In the genomic region with DNA sequence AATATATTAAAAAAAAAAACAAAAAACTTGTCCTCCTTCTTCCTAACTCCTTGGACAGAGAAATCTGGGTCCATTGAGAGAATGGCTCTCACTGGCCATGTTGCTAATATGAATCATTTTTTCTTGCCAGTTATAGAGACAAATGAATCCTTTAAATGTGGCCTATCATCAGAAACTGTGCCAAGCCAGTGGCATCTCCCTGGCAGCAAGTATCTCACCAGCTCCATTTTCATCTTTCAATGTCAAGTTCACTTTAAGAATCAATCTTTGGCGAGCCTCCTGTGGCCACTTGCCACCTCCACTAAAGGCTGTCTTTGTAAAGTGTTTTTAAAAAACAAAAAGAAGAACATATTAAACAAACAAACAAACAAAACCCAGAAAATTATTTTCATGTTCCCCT, we compare ENCODE assay signal across 6 cellular contexts.
"Had no signal": no experiment of that assay in that cellular context is flagged by ENCODE, and none has a peak within 500 bp of the region (broad histone marks: within the 10 kb centered on the region; RNA-seq: fewer than 3 reads in every experiment).

No MANE protein-coding gene starts in this region.

- H3K4me3 ChIP-seq: K562 had no signal

- H3K27ac ChIP-seq: HL-60 had no signal

- H3K27me3 Mint-ChIP-seq: IgD-negative memory B cell had no signal

- H3K4me3 Mint-ChIP-seq: IgD-negative memory B cell had no signal

- DNase-seq: IMR-90, KBM-7 had no signal

- H3K27ac Mint-ChIP-seq: IgD-negative memory B cell had no signal

- ATAC-seq: HepG2, K562 had no signal

- H3K4me1 Mint-ChIP-seq: IgD-negative memory B cell had no signal
